ENCODE assay signal across 24 cellular contexts in genomic region chr2:129661942-129662341, GRCh38.
DNase-seq lines count a peak whose midpoint lies in the region; ATAC-seq, FAIRE-seq and TF ChIP-seq lines count a peak whose summit lies in the region.
"Had no signal": no experiment of that assay in that cellular context is flagged by ENCODE, and none has a peak within 500 bp of the region (broad histone marks: within the 10 kb centered on the region; RNA-seq: fewer than 3 reads in every experiment).

No MANE protein-coding gene starts in this region.

- intact Hi-C loops in A673 (cut with micrococcal nuclease; ENCODE audit: unreplicated experiment): no loop called here
- intact Hi-C loops in HCT116 (cut with micrococcal nuclease): no loop called here
- intact Hi-C loops in esophagus muscularis mucosa (cut with DNase I): no loop called here
- intact Hi-C loops in adrenal gland (cut with DNase I): no loop called here

- H3K36me3 ChIP-seq in A673 (ENCODE audit: insufficient read depth, low read length, poor library complexity, severe bottlenecking) (no peaks in the 10 kb centered on the region), HCT116 (ENCODE audit: control insufficient read depth in 1 of 2, insufficient read depth in 2 of 2, low read length in 2 of 2) (no peaks in the 10 kb centered on the region), esophagus muscularis mucosa (no peaks in the 10 kb centered on the region), adrenal gland (replicated peaks in 1 of 2) (no peaks in the 10 kb centered on the region)
- H3K36me3 ChIP-seq: ascending aorta, gastroesophageal sphincter, pancreas, right lobe of liver, vagina had no signal

- H3K27me3 ChIP-seq in A673 (replicated peaks; ENCODE audit: insufficient read depth, low read depth, low read length, poor library complexity) (no peaks in the 10 kb centered on the region), HCT116 (ENCODE audit: insufficient read depth, low read length) (peaks cover 14% of the 10 kb centered on the region; the same call in 1 of the 2 replicates), esophagus muscularis mucosa (peaks cover 0 to 7% (median 0%) of the 10 kb centered on the region in 4 donors), adrenal gland (no peaks in the 10 kb centered on the region)
- H3K27me3 ChIP-seq: ascending aorta, pancreas, right lobe of liver, vagina had no signal

- no peak overlapping the region for H3K4me3 ChIP-seq in A673 (ENCODE audit: low read depth, low read length, poor library complexity, severe bottlenecking)
- H3K4me3 ChIP-seq in HCT116 (replicated peaks in 1 of 2; ENCODE audit: low read depth in 1 of 2, low read length in 2 of 2): no peak overlapping the region
- no peak overlapping the region for H3K4me3 ChIP-seq in esophagus muscularis mucosa
- no peak overlapping the region for H3K4me3 ChIP-seq in adrenal gland
- H3K4me3 ChIP-seq: ascending aorta, gastroesophageal sphincter, pancreas, right lobe of liver, vagina had no signal

- DNase-seq in A673 (ENCODE audit: low spot score): peak; percentile 37
- no peak for DNase-seq in HCT116 (ENCODE audit: low read depth, low spot score)
- DNase-seq in NCI-H2171 (lab: John Stamatoyannopoulos, UW): peak; percentile 19
- peak; percentile 60 for DNase-seq in esophagus muscularis mucosa (ENCODE audit: extremely low spot score)
- DNase-seq in superior temporal gyrus (ENCODE audit: extremely low spot score): no peak
- DNase-seq in adrenal gland: no peak
- no peak for DNase-seq in GM12892 (ENCODE audit: insufficient read length)
- DNase-seq: activated naive CD4-positive, alpha-beta T cell treated with anti-CD3 and anti-CD28 coated beads, Interleukin-2, amount 10 ng/mL, durations not matched to agents 7 days and 5 days; activated T-cell treated with anti-CD3 and anti-CD28 coated beads, Interleukin-2, amount 50 U/mL, for 72 hours; cerebellar nuclear complex; GF-D8; kidney glomerular epithelial cell; mammary epithelial cell; NCI-H1436 treated with DMSO at 0.1 percent for 48 hours; NCI-H446 treated with DMSO at 0.1 percent for 48 hours; pancreas; right lobe of liver had no signal

- CTCF ChIA-PET in A673 (lab: Charles Lee) (no interaction called here), HCT116 (lab: Charles Lee) (no interaction called here)

- H4K20me1 ChIP-seq in HCT116 (ENCODE audit: insufficient read depth): no peaks in the 10 kb centered on the region

- no peak for FAIRE-seq in GM12892 (lab: Jason Lieb, UNC)
- FAIRE-seq: GM12891, H54, pancreas, TTC549 had no signal

- no TSS peak for BruUV-seq in A673 (replicated peaks; lab: Mats Ljungman, UMichigan)
- BruUV-seq in HCT116 (replicated peaks; lab: Mats Ljungman, UMichigan): no TSS peak

- ATAC-seq in HCT116: 0 out of 2 replicates have a peak, but pooled peaks have one; percentile 44
- ATAC-seq in GM21737 (IDR thresholded peaks at IDR 0.05; ENCODE audit: unreplicated experiment): no peak
- ATAC-seq: activated T-cell treated with anti-CD3 and anti-CD28 coated beads, Interleukin-2, amount 50 U/mL, for 72 hours; gastroesophageal sphincter; pancreas; right lobe of liver had no signal

- RAD21 ChIA-PET in HCT116 (lab: Charles Lee; ENCODE audit: low non-redundant PET in 1 of 2, low total read pairs in 2 of 2, uncharacterized antibody in 2 of 2, unreplicated experiment in 2 of 2): no interaction called here

- no peak overlapping the region for H2AFZ ChIP-seq in HCT116 (ENCODE audit: low read depth, low read length, poor library complexity, severe bottlenecking)

- no peak overlapping the region for H3K9ac ChIP-seq in HCT116 (ENCODE audit: low read length)

- no peaks in the 10 kb centered on the region for H3K9me3 ChIP-seq in A673 (ENCODE audit: low read depth, low read length, poor library complexity, severe bottlenecking)
- H3K9me3 ChIP-seq in HCT116 (ENCODE audit: control insufficient read depth in 1 of 2, insufficient read depth in 1 of 2, low read depth in 1 of 2, low read length in 2 of 2): no peaks in the 10 kb centered on the region
- peaks cover 0 to 6% (median 3%) of the 10 kb centered on the region in 4 donors for H3K9me3 ChIP-seq in esophagus muscularis mucosa
- no peaks in the 10 kb centered on the region for H3K9me3 ChIP-seq in adrenal gland (replicated peaks in 1 of 3)
- H3K9me3 ChIP-seq: ascending aorta, gastroesophageal sphincter, pancreas, right lobe of liver, vagina had no signal

- H3K4me1 ChIP-seq in A673 (ENCODE audit: insufficient read depth, low read length, poor library complexity, severe bottlenecking) (peaks cover 6% of the 10 kb centered on the region), HCT116 (ENCODE audit: control insufficient read depth in 1 of 2, insufficient read depth in 2 of 2, low read length in 2 of 2) (no peaks in the 10 kb centered on the region), esophagus muscularis mucosa (no peaks in the 10 kb centered on the region), adrenal gland (replicated peaks in 1 of 2) (no peaks in the 10 kb centered on the region)
- H3K4me1 ChIP-seq: ascending aorta, gastroesophageal sphincter, pancreas, right lobe of liver, vagina had no signal

- TF ChIP-seq POLR2A in HCT116 (IDR thresholded peaks at IDR 0.05; ENCODE audit: borderline replicate concordance, extremely low read depth, insufficient read depth, insufficient read length) (no peak), esophagus muscularis mucosa (IDR thresholded peaks at IDR 0.05; ENCODE audit: low read depth) (no peak), adrenal gland (IDR thresholded peaks at IDR 0.05) (no peak), GM12892 (IDR thresholded peaks at IDR 0.05; ENCODE audit: low read depth, low read length) (no peak)

- POLR2A ChIA-PET in A673 (lab: Charles Lee; ENCODE audit: low non-redundant PET): no interaction called here
- POLR2A ChIA-PET in HCT116 (lab: Charles Lee): no interaction called here

- H3K9me2 ChIP-seq in HCT116 (ENCODE audit: insufficient read depth): no peaks in the 10 kb centered on the region

- 50% methylated on average over 1 of the region's 1 CpG for WGBS in esophagus muscularis mucosa
- 61 to 73% (median 67%) methylated on average over 1 of the region's 1 CpG for WGBS in adrenal gland, 4 donors

- TF ChIP-seq EP300 in esophagus muscularis mucosa (IDR thresholded peaks at IDR 0.05): no peak

- no peaks in the 10 kb centered on the region for H3K79me2 ChIP-seq in HCT116 (ENCODE audit: insufficient read depth, low read length)

- H3K27ac ChIP-seq in A673 (ENCODE audit: low read depth, low read length, poor library complexity, severe bottlenecking) (no peak overlapping the region), HCT116 (ENCODE audit: low read depth, low read length) (no peak overlapping the region), esophagus muscularis mucosa (replicated peaks in 1 of 4) (no peak overlapping the region), adrenal gland (no peak overlapping the region)
- H3K27ac ChIP-seq: ascending aorta, gastroesophageal sphincter, pancreas, right lobe of liver, vagina had no signal

- TF ChIP-seq CTCF in A673 (conservative IDR thresholded peaks at IDR 0.05; ENCODE audit: low read depth, low read length) (peak; percentile 47), HCT116 (IDR thresholded peaks at IDR 0.05 in 2 of 3, conservative IDR thresholded peaks at IDR 0.05 in 1 of 3; ENCODE audit: borderline replicate concordance in 1 of 3, insufficient read depth in 1 of 3, low read depth in 2 of 3, low read length in 2 of 3) (0 out of 6 replicates have a peak, but pooled peaks of 1 of the 3 experiments have one; percentile 8), esophagus muscularis mucosa (IDR thresholded peaks at IDR 0.05) (no peak), adrenal gland (IDR thresholded peaks at IDR 0.05) (no peak)

- no peak for TF ChIP-seq RAD21 in HCT116 (IDR thresholded peaks at IDR 0.05; ENCODE audit: low read depth)

- no peak overlapping the region for H3K4me2 ChIP-seq in HCT116 (ENCODE audit: low read length)

TF ChIP-seq in HCT116, 20 proteins besides CTCF, POLR2A, EP300 and RAD21:
- TF ChIP-seq SRF (IDR thresholded peaks at IDR 0.05; ENCODE audit: low read depth) (no peak), JUND (IDR thresholded peaks at IDR 0.05) (no peak), EZH2 (IDR thresholded peaks at IDR 0.05) (no peak), EGR1 (IDR thresholded peaks at IDR 0.05; ENCODE audit: low read depth) (no peak), MAX (IDR thresholded peaks at IDR 0.05) (no peak)
TF ChIP-seq in HCT116: peak in this region for 0.

Comparison
In these comparisons a context has a peak if more than half of its experiments do, and no peak if none do; other contexts are left out.
1. DNase-seq: peak in A673 (single experiment), NCI-H2171 (single experiment) and esophagus muscularis mucosa (single experiment); none in HCT116 (single experiment), superior temporal gyrus (single experiment), adrenal gland (0 of 7) and GM12892 (single experiment).